8 cellular contexts compared by ENCODE assay signal in the genomic region with DNA sequence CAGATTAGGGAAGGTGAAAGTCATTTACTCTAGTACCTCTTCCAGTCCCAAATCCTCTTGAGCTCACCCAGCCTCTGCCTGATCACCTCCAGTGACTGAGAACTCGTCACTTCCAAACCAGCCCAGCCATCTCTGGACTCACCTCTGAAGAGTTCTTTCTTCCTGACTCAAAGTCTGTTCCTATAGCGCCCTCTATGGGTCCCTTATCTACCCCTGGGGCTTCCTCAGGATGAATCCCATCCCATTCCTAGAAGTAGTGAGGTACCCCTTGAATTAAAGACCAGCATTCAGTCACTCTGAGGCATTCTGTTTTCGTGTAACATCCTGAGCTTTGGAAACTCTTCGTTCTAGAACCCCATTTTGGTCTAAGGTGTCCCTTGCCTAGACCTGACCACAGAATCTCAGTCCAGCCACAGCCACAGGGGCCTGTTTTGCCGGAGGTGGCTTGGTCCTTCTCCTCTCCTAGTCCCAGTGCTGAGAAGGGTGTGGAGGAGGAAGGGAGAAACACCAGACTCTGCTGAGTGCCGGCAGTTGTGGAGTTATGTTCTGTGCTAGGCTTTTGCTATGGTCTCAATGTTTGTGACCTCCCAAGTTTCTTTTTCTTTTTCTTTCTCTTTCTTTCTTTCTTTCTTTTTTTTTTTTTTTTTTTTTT. TPM values are rescaled to one million over a fixed set of nuclear protein-coding genes. Genes with fewer than 3 reads are reported as not detected.
DNase-seq lines count a peak whose midpoint lies in the region; ATAC-seq, FAIRE-seq and TF ChIP-seq lines count a peak whose summit lies in the region.

No MANE protein-coding gene starts in this region.

- H3K27ac ChIP-seq in RWPE2 (ENCODE audit: poor library complexity, severe bottlenecking) (no peak overlapping the region), kidney (ENCODE audit: low read depth in 2 of 2, low read length in 2 of 2) (no peak overlapping the region)

- H3K4me3 ChIP-seq in Loucy (ENCODE audit: low read length, poor library complexity, severe bottlenecking) (no peak overlapping the region), RWPE2 (ENCODE audit: severe bottlenecking) (no peak overlapping the region), kidney (ENCODE audit: low read length in 2 of 2) (no peak overlapping the region)

- intact Hi-C loops in kidney (cut with DNase I): no loop called here

- H3K4me2 ChIP-seq in Loucy (ENCODE audit: low read depth, low read length, poor library complexity, severe bottlenecking): no peak overlapping the region

- H3K4me1 ChIP-seq in Loucy (ENCODE audit: insufficient read depth, low read length, poor library complexity, severe bottlenecking): no peaks in the 10 kb centered on the region
- H3K4me1 ChIP-seq in RWPE2 (ENCODE audit: insufficient read depth, poor library complexity, severe bottlenecking): no peaks in the 10 kb centered on the region
- H3K4me1 ChIP-seq in kidney (ENCODE audit: control insufficient read depth in 1 of 2, insufficient read depth in 1 of 2, low read depth in 1 of 2, low read length in 2 of 2): no peaks in the 10 kb centered on the region

- H2AFZ ChIP-seq in Loucy (ENCODE audit: low read length): no peak overlapping the region

- peak; percentile 71 for DNase-seq in ELF-1 (ENCODE audit: low read depth, low spot score)
- no peak for DNase-seq in RWPE2 (ENCODE audit: low spot score)
- DNase-seq in inferior parietal cortex (ENCODE audit: extremely low spot score): peak; percentile 32
- DNase-seq in kidney: no peak
- no peak for DNase-seq in GM19238 (ENCODE audit: insufficient read length, low spot score)

- no peak overlapping the region for H3K9ac ChIP-seq in Loucy (ENCODE audit: low read depth, low read length, poor library complexity, severe bottlenecking)
- H3K9ac ChIP-seq in kidney (ENCODE audit: low read length in 2 of 2): no peak overlapping the region

- no peak for FAIRE-seq in kidney (lab: Jason Lieb, UNC)

- no peaks in the 10 kb centered on the region for H4K20me1 ChIP-seq in Loucy (ENCODE audit: insufficient read depth, low read length, poor library complexity, severe bottlenecking)

- H3K36me3 ChIP-seq in Loucy (ENCODE audit: insufficient read depth, low read length) (no peaks in the 10 kb centered on the region), RWPE2 (ENCODE audit: low read depth) (no peaks in the 10 kb centered on the region), kidney (ENCODE audit: control insufficient read depth in 1 of 2, insufficient read depth in 2 of 2, low read length in 2 of 2) (no peaks in the 10 kb centered on the region)

- no peaks in the 10 kb centered on the region for H3K27me3 ChIP-seq in Loucy (ENCODE audit: insufficient read depth, low read length, poor library complexity, severe bottlenecking)
- no peaks in the 10 kb centered on the region for H3K27me3 ChIP-seq in RWPE2 (ENCODE audit: insufficient read depth, poor library complexity, severe bottlenecking)

- no peaks in the 10 kb centered on the region for H3F3A ChIP-seq in Loucy (ENCODE audit: low read depth)

- no peaks in the 10 kb centered on the region for H3K79me2 ChIP-seq in Loucy (ENCODE audit: insufficient read depth, low read length)

- TF ChIP-seq CTCF in Loucy (conservative IDR thresholded peaks at IDR 0.05; ENCODE audit: low read length) (peak; percentile 84), RWPE2 (IDR thresholded peaks at IDR 0.05; ENCODE audit: poor library complexity, severe bottlenecking) (peak; percentile 53), kidney (IDR thresholded peaks at IDR 0.05; ENCODE audit: borderline replicate concordance, extremely low read depth, insufficient read depth) (no peak)

- no peaks in the 10 kb centered on the region for H3K9me2 ChIP-seq in Loucy (replicated peaks; ENCODE audit: low read depth, low read length)

- H3K9me3 ChIP-seq in Loucy (ENCODE audit: insufficient read depth, low read depth, low read length) (no peaks in the 10 kb centered on the region), RWPE2 (ENCODE audit: severe bottlenecking) (no peaks in the 10 kb centered on the region), kidney (ENCODE audit: control insufficient read depth in 1 of 2, low read length in 2 of 2) (no peaks in the 10 kb centered on the region)

- ATAC-seq in RWPE2 (ENCODE audit: low read depth) (peak; percentile 55; the same call in 2 of the 3 replicates), HG03432 (IDR thresholded peaks at IDR 0.05; ENCODE audit: unreplicated experiment) (no peak), HG03442 (IDR thresholded peaks at IDR 0.05; ENCODE audit: unreplicated experiment) (no peak)

RNA-seq across cellular contexts. Expression of gene SIX3, which starts 32.7 kb away (rescaled TPM):
- total RNA-seq in kidney: 0.16 TPM
- 0.19 TPM for polyA plus RNA-seq in kidney (ENCODE audit: insufficient read depth, low read depth, low replicate concordance)

RNA-seq across cellular contexts. Expression of gene SIX2, which starts 35.1 kb away (rescaled TPM):
- 0.28 TPM for total RNA-seq in kidney
- polyA plus RNA-seq in kidney (ENCODE audit: insufficient read depth, low read depth, low replicate concordance): 0.62 TPM

Comparison
In these comparisons a context has a peak if more than half of its experiments do, and no peak if none do; other contexts are left out.
1. DNase-seq: peak in ELF-1 (single experiment) and inferior parietal cortex (single experiment); none in RWPE2 (single experiment), kidney (single experiment) and GM19238 (single experiment).